26 cellular contexts compared by ENCODE assay signal in genomic region chr9:4923141-4923540, GRCh38.
"Had no signal": no experiment of that assay in that cellular context is flagged by ENCODE, and none has a peak within 500 bp of the region (broad histone marks: within the 10 kb centered on the region; RNA-seq: fewer than 3 reads in every experiment).

No MANE protein-coding gene starts in this region.

- H3K27me3 ChIP-seq: brain microvascular endothelial cell, Peyer's patch, SJCRH30 had no signal

- DNase-seq: activated CD4-positive, alpha-beta T cell treated with anti-CD3 and anti-CD28 coated beads for 48 hours; activated CD4-positive, alpha-beta T cell treated with anti-CD3 and anti-CD28 coated beads, Interleukin-2, amount 50 U/mL, for 48 hours; activated CD8-positive, alpha-beta memory T cell treated with anti-CD3 and anti-CD28 coated beads, Interleukin-2, amount 10 ng/mL, durations not matched to agents 7 days and 5 days; activated effector memory CD4-positive, alpha-beta T cell treated with Interleukin-2 at 50 U/mL for 16 hours; activated naive CD4-positive, alpha-beta T cell treated with Interleukin-2 at 50 U/mL for 16 hours; activated naive CD8-positive, alpha-beta T cell treated with anti-CD3 and anti-CD28 coated beads, Interleukin-2, amount 50 U/mL, for 24 hours; activated T-cell treated with anti-CD3 and anti-CD28 coated beads, Interleukin-2, amount 50 U/mL, for 24 hours; amniotic stem cell; brain microvascular endothelial cell; NCI-H1092; NCI-H1417; NCI-H2029; NCI-H2107; NCI-H2171 treated with DMSO at 0.1 percent for 48 hours; NCI-H226; NCI-H526; NCI-H82; Peyer's patch; Right ventricle myocardium superior; SJCRH30; SK-N-SH; T-helper 1 cell; WERI-Rb-1 had no signal

- H3K4me3 ChIP-seq: Peyer's patch, SJCRH30 had no signal

- ATAC-seq: activated naive CD4-positive, alpha-beta T cell treated with anti-CD3 and anti-CD28 coated beads, Interleukin-2, amount 50 U/mL, for 72 hours; activated naive CD8-positive, alpha-beta T cell treated with anti-CD3 and anti-CD28 coated beads, Interleukin-2, amount 50 U/mL, for 24 hours had no signal

- H3K36me3 ChIP-seq: brain microvascular endothelial cell, Peyer's patch, SJCRH30, WERI-Rb-1 had no signal

- H3K4me1 ChIP-seq: Peyer's patch, SJCRH30 had no signal

- H3K9me3 ChIP-seq: Peyer's patch, SJCRH30, SK-N-SH had no signal

- H3K27ac ChIP-seq: brain microvascular endothelial cell, KMS-11, Peyer's patch, RWPE1, SJCRH30, WERI-Rb-1 had no signal
